ENCODE assay signal across 2 cellular contexts in the genomic region with DNA sequence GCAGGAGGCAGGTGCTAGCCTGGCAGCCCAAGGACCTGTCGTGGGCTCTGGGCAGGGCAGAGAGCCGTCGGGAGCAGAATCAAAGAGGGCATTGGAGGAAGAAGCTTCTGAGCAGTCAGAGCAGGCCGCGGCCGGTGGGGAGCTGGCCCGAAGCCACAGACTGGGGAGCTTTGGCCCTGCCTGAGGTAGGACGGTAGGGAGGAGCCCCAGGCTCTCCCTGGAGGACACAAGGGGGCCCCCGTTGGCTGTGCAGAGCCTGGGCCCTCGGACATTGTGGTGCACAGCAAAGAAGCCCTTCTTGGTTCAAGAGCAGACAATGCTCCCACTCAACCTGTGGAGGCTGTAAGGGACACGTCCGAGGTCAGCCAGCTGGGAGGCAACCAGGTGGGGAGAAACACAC. TPM values are rescaled to one million over a fixed set of nuclear protein-coding genes. Genes with fewer than 3 reads are reported as not detected.
"Had no signal": no experiment of that assay in that cellular context is flagged by ENCODE, and none has a peak within 500 bp of the region (broad histone marks: within the 10 kb centered on the region; RNA-seq: fewer than 3 reads in every experiment).

No MANE protein-coding gene starts in this region.

RNA-seq across cellular contexts. Expression of a gene that starts 10.1 kb away (rescaled TPM):
- total RNA-seq: G401, GM12878 had no signal
